8 cellular contexts compared by ENCODE assay signal in the genomic region with DNA sequence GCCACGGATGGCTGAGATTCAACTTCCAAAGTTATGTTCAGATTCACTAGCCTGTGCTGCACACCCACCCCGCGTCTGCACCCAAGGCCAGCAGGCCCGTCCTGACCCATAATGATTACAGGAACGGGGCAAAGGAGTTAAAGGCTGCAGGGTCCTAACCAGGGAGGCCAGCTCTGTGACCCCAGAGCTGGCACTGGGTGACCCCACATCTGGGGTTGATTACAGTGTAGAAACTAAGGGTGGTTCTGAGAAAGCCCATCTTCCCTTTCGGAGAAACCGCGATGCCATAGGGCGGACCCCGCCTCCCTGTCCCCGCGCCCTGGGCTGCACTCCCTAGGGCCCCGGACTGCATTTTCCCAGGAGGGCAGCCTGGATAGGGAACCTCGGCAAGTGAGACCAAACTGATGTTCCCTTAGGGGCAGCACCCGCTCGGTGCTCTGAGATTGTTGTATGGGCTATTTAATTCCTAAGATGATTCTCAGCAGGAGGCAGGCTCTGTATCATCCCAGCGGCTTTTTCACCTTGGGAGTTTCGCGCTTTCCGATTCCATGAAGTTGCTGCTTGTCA. TPM values are rescaled to one million over a fixed set of nuclear protein-coding genes. Genes with fewer than 3 reads are reported as not detected.
DNase-seq lines count a peak whose midpoint lies in the region; ATAC-seq, FAIRE-seq and TF ChIP-seq lines count a peak whose summit lies in the region.

No MANE protein-coding gene starts in this region.

- TF ChIP-seq POLR2A in upper lobe of left lung (IDR thresholded peaks at IDR 0.05): no peak

- H2BK120ac ChIP-seq in mesendoderm (ENCODE audit: low read depth, low read length): no peak overlapping the region

- H3K36me3 ChIP-seq in mesendoderm (ENCODE audit: control insufficient read depth, insufficient read depth, low read length): no peaks in the 10 kb centered on the region
- H3K36me3 ChIP-seq in upper lobe of left lung: no peaks in the 10 kb centered on the region
- H3K36me3 ChIP-seq in small intestine (ENCODE audit: control insufficient read depth in 2 of 2, insufficient read depth in 2 of 2, low read length in 2 of 2): no peaks in the 10 kb centered on the region

- H3K4me3 Mint-ChIP-seq in activated naive CD4-positive, alpha-beta T cell treated with anti-CD3 and anti-CD28 coated beads, Interleukin-2, amount 50 U/mL, for 24 hours: peak overlapping the region; percentile 80

- no peak overlapping the region for H3K18ac ChIP-seq in mesendoderm (ENCODE audit: low read length)

- H3K27ac Mint-ChIP-seq in activated naive CD4-positive, alpha-beta T cell treated with anti-CD3 and anti-CD28 coated beads, Interleukin-2, amount 50 U/mL, for 24 hours: peak overlapping the region; percentile 60

- no peak for DNase-seq in activated naive CD4-positive, alpha-beta T cell treated with anti-CD3 and anti-CD28 coated beads, Interleukin-2, amount 50 U/mL, for 16 hours
- no peak for DNase-seq in astrocyte of the cerebellum (ENCODE audit: low read depth)
- DNase-seq in mesendoderm: no peak
- peak in 1 of 2 donors; percentile 69 for DNase-seq in upper lobe of left lung
- DNase-seq in small intestine: no peak
- no peak for DNase-seq in putamen (ENCODE audit: low spot score)
- DNase-seq in DMS153 treated with DMSO at 0.1 percent for 48 hours (lab: John Stamatoyannopoulos, UW; ENCODE audit: unreplicated experiment): no peak

- peaks cover 9% of the 10 kb centered on the region for H3K4me1 Mint-ChIP-seq in activated naive CD4-positive, alpha-beta T cell treated with anti-CD3 and anti-CD28 coated beads, Interleukin-2, amount 50 U/mL, for 24 hours

- H3K9me3 ChIP-seq in upper lobe of left lung (no peaks in the 10 kb centered on the region), small intestine (ENCODE audit: control insufficient read depth, low read depth) (no peaks in the 10 kb centered on the region)

- in situ Hi-C loops in astrocyte of the cerebellum (cut with HindIII; ENCODE audit: low sequenced_read_pairs): no loop called here

- H3K27ac ChIP-seq in mesendoderm (ENCODE audit: low read depth, low read length) (no peak overlapping the region), upper lobe of left lung (peak overlapping the region in 3 of 4 donors; percentile 45 to 73 (median 53)), small intestine (ENCODE audit: low read depth in 1 of 2, low read length in 1 of 2) (no peak overlapping the region)

- FAIRE-seq in small intestine (lab: Jason Lieb, UNC): no peak

- TF ChIP-seq EP300 in upper lobe of left lung (IDR thresholded peaks at IDR 0.05): no peak

- H3K27me3 ChIP-seq in mesendoderm (ENCODE audit: insufficient read depth, low read length, poor library complexity) (no peaks in the 10 kb centered on the region), upper lobe of left lung (no peaks in the 10 kb centered on the region), small intestine (ENCODE audit: control insufficient read depth in 2 of 2, insufficient read depth in 2 of 2, low read length in 2 of 2) (no peaks in the 10 kb centered on the region)

- peaks cover under 1% of the 10 kb centered on the region for H3K27me3 Mint-ChIP-seq in activated naive CD4-positive, alpha-beta T cell treated with anti-CD3 and anti-CD28 coated beads, Interleukin-2, amount 50 U/mL, for 24 hours

- H3K23ac ChIP-seq in mesendoderm (ENCODE audit: low read length): no peak overlapping the region

- H3K4me3 ChIP-seq in astrocyte of the cerebellum (ENCODE audit: low read depth, low read length) (peak overlapping the region; percentile 51), mesendoderm (ENCODE audit: low read length) (peak overlapping the region; percentile 45), upper lobe of left lung (peak overlapping the region in 3 of 4 donors; percentile 47 to 59 (median 51)), small intestine (ENCODE audit: low read depth in 1 of 2, low read length in 2 of 2) (peak overlapping the region in 1 of 2 donors; percentile 16)

- no peaks in the 10 kb centered on the region for H3K79me1 ChIP-seq in mesendoderm (ENCODE audit: low read length)

- H3K4me2 ChIP-seq in mesendoderm (ENCODE audit: low read length): peak overlapping the region; percentile 78

- peaks cover 3% of the 10 kb centered on the region for H3K4me1 ChIP-seq in mesendoderm (ENCODE audit: control insufficient read depth, low read depth, low read length)
- peaks cover 11 to 20% (median 17%) of the 10 kb centered on the region in 4 donors for H3K4me1 ChIP-seq in upper lobe of left lung
- no peaks in the 10 kb centered on the region for H3K4me1 ChIP-seq in small intestine (ENCODE audit: control insufficient read depth in 2 of 2, insufficient read depth in 1 of 2, low read depth in 1 of 2, low read length in 1 of 2)

- no peak overlapping the region for H4K5ac ChIP-seq in mesendoderm (ENCODE audit: low read length)

- H2AK5ac ChIP-seq in mesendoderm (ENCODE audit: low read length): no peak overlapping the region

- no peak overlapping the region for H3K4ac ChIP-seq in mesendoderm (ENCODE audit: low read depth, low read length)

- H3K9ac ChIP-seq in mesendoderm (ENCODE audit: low read length): peak overlapping the region; percentile 81

- no peak overlapping the region for H2BK15ac ChIP-seq in mesendoderm (replicated peaks; ENCODE audit: low read depth)

- no CpG with 5 or more reads among the region's 20 CpGs for WGBS in mesendoderm (ENCODE audit: extremely low coverage, insufficient coverage, low lambda C conversion rate)
- 15 to 20% methylated on average over 9 to 20 of the region's 20 CpGs for WGBS in upper lobe of left lung, 2 donors
- WGBS in small intestine, 3 donors: 15 to 20% (median 17%) methylated on average over 20 of the region's 20 CpGs

- H4K8ac ChIP-seq in mesendoderm (ENCODE audit: low read depth, low read length): no peak overlapping the region

- H3K79me2 ChIP-seq in mesendoderm (ENCODE audit: control insufficient read depth, insufficient read depth, low read length): no peaks in the 10 kb centered on the region

- H3K9me3 Mint-ChIP-seq in activated naive CD4-positive, alpha-beta T cell treated with anti-CD3 and anti-CD28 coated beads, Interleukin-2, amount 50 U/mL, for 24 hours: no peaks in the 10 kb centered on the region

- H3K36me3 Mint-ChIP-seq in activated naive CD4-positive, alpha-beta T cell treated with anti-CD3 and anti-CD28 coated beads, Interleukin-2, amount 50 U/mL, for 24 hours: no peaks in the 10 kb centered on the region

- ATAC-seq in upper lobe of left lung (ENCODE audit: low FRiP score in 2 of 2): no peak

- peak overlapping the region; percentile 87 for H3K56ac ChIP-seq in mesendoderm (ENCODE audit: low read length)

- TF ChIP-seq CTCF in astrocyte of the cerebellum (IDR thresholded peaks at IDR 0.05; ENCODE audit: low read depth, low read length, missing control alignments): no peak
- no peak for TF ChIP-seq CTCF in upper lobe of left lung (IDR thresholded peaks at IDR 0.05)

- no peak overlapping the region for H2BK5ac ChIP-seq in mesendoderm (ENCODE audit: low read length)

RNA-seq across cellular contexts. Expression of a gene that starts 2.2 kb away (rescaled TPM):
- polyA plus RNA-seq in mesendoderm (2013, experiment 1 of 2): not detected
- not detected for polyA plus RNA-seq in mesendoderm (2013, experiment 2 of 2)
- total RNA-seq in upper lobe of left lung: not detected
- polyA plus RNA-seq in small intestine: under 1 TPM in 1 of 3 donors, not detected in 2; 0.04 TPM

RNA-seq across cellular contexts. Expression of a gene that starts 28.6 kb away (rescaled TPM):
- polyA plus RNA-seq in mesendoderm (2013, experiment 1 of 2): 0.25 TPM
- polyA plus RNA-seq in mesendoderm (2013, experiment 2 of 2): 0.27 TPM
- not detected for total RNA-seq in upper lobe of left lung
- polyA plus RNA-seq in small intestine: under 1 TPM in 1 of 3 donors, not detected in 2; 0.45 TPM

Comparison
In these comparisons a context has a peak if more than half of its experiments do, and no peak if none do; other contexts are left out.
1. H3K27ac ChIP-seq: peak in upper lobe of left lung (3 of 4); none in mesendoderm (single experiment) and small intestine (0 of 2).